Comparison of ENCODE assay signal across 24 cellular contexts in genomic region chr18:55047546-55047945, GRCh38.
A peak's percentile ranks its signal among the peaks of the same experiment; 100 is the strongest.
DNase-seq lines count a peak whose midpoint lies in the region; ATAC-seq, FAIRE-seq and TF ChIP-seq lines count a peak whose summit lies in the region.
"Had no signal": no experiment of that assay in that cellular context is flagged by ENCODE, and none has a peak within 500 bp of the region (broad histone marks: within the 10 kb centered on the region; RNA-seq: fewer than 3 reads in every experiment).

No MANE protein-coding gene starts in this region.

- TF ChIP-seq POLR2A in H54 (IDR thresholded peaks at IDR 0.05; ENCODE audit: low read depth, low read length) = no peak

- H3K9me3 Mint-ChIP-seq in endothelial cell (ENCODE audit: unreplicated experiment) = no peaks in the 10 kb centered on the region
- H3K9me3 Mint-ChIP-seq: activated CD4-positive, alpha-beta memory T cell treated with anti-CD3 and anti-CD28 coated beads, Interleukin-2, amount 10 ng/mL, durations not matched to agents 7 days and 5 days; activated naive CD4-positive, alpha-beta T cell treated with anti-CD3 and anti-CD28 coated beads, Interleukin-2, amount 50 U/mL, for 24 hours; activated T-cell treated with anti-CD3 and anti-CD28 coated beads, Interleukin-2, amount 50 U/mL, for 24 hours; dendritic cell treated with granulocyte-macrophage colony-stimulating factor and Interleukin-4, amounts not matched to agents 40 ng/mL and 50 ng/mL, for 4 days; T-helper 1 cell treated with Interleukin-12 subunit alpha and Interleukin-12 subunit beta and Interleukin-4 antibody, amounts not matched to agents 30 μg/mL and 1 μg/mL, for 36 hours; WTC11 had no signal

- H3K27ac Mint-ChIP-seq in endothelial cell (ENCODE audit: unreplicated experiment) = no peak overlapping the region
- H3K27ac Mint-ChIP-seq: activated CD4-positive, alpha-beta memory T cell treated with anti-CD3 and anti-CD28 coated beads, Interleukin-2, amount 10 ng/mL, durations not matched to agents 7 days and 5 days; activated naive CD4-positive, alpha-beta T cell treated with anti-CD3 and anti-CD28 coated beads, Interleukin-2, amount 50 U/mL, for 24 hours; activated T-cell treated with anti-CD3 and anti-CD28 coated beads, Interleukin-2, amount 50 U/mL, for 24 hours; dendritic cell treated with granulocyte-macrophage colony-stimulating factor and Interleukin-4, amounts not matched to agents 40 ng/mL and 50 ng/mL, for 4 days; immature natural killer cell; T-helper 1 cell treated with Interleukin-12 subunit alpha and Interleukin-12 subunit beta and Interleukin-4 antibody, amounts not matched to agents 30 μg/mL and 1 μg/mL, for 36 hours; WTC11 had no signal

- DNase-seq in H54 (ENCODE audit: insufficient read length, low spot score) (no peak), RPMI7951 (ENCODE audit: low read depth) (peak; percentile 21), foreskin fibroblast (peak; percentile 22 to 44), upper lobe of right lung (no peak), H7 (no peak), endothelial cell (ENCODE audit: low spot score) (no peak), NCI-H526 (lab: John Stamatoyannopoulos, UW) (no peak)
- DNase-seq: activated CD4-positive, alpha-beta memory T cell treated with anti-CD3 and anti-CD28 coated beads, Interleukin-2, amount 10 ng/mL, durations not matched to agents 7 days and 5 days; activated T-cell treated with anti-CD3 and anti-CD28 coated beads, Interleukin-2, amount 50 U/mL, for 24 hours; GOT3; immature natural killer cell; NCI-H1930; NCI-H446 treated with DMSO at 0.1 percent for 48 hours; SHP77; stimulated activated CD4-positive, alpha-beta T cell treated with anti-CD3 and anti-CD28 coated beads, Interleukin-4, amount 100 ng/mL, for 1 hour; substantia nigra had no signal

- H3K36me3 ChIP-seq in upper lobe of right lung (no peaks in the 10 kb centered on the region), H7 (replicated peaks; ENCODE audit: control insufficient read depth, insufficient read depth, low read length) (no peaks in the 10 kb centered on the region)
- H3K36me3 ChIP-seq: BLaER1 had no signal

- intact Hi-C loops in upper lobe of right lung (cut with DNase I) = no loop called here

- H3K9me3 ChIP-seq in upper lobe of right lung = no peaks in the 10 kb centered on the region
- H3K9me3 ChIP-seq: BLaER1 had no signal

- no peaks in the 10 kb centered on the region for H3K4me1 ChIP-seq in upper lobe of right lung
- H3K4me1 ChIP-seq: BLaER1, parathyroid adenoma had no signal

- FAIRE-seq in H54 (lab: Jason Lieb, UNC) = peak; percentile 6

- TF ChIP-seq CTCF in foreskin fibroblast (IDR thresholded peaks at IDR 0.05; ENCODE audit: low read depth, low read length) (no peak), upper lobe of right lung (IDR thresholded peaks at IDR 0.05) (no peak), endothelial cell (IDR thresholded peaks at IDR 0.05; ENCODE audit: unreplicated experiment) (no peak)

- no peaks in the 10 kb centered on the region for H3K27me3 Mint-ChIP-seq in endothelial cell (ENCODE audit: unreplicated experiment)
- H3K27me3 Mint-ChIP-seq: activated naive CD4-positive, alpha-beta T cell treated with anti-CD3 and anti-CD28 coated beads, Interleukin-2, amount 50 U/mL, for 24 hours; activated T-cell treated with anti-CD3 and anti-CD28 coated beads, Interleukin-2, amount 50 U/mL, for 24 hours; dendritic cell treated with granulocyte-macrophage colony-stimulating factor and Interleukin-4, amounts not matched to agents 40 ng/mL and 50 ng/mL, for 4 days had no signal

- no peaks in the 10 kb centered on the region for H3K27me3 ChIP-seq in upper lobe of right lung
- H3K27me3 ChIP-seq in H7 (ENCODE audit: control insufficient read depth, insufficient read depth, low read length) = no peaks in the 10 kb centered on the region
- H3K27me3 ChIP-seq: BLaER1 had no signal

- no peaks in the 10 kb centered on the region for H3K4me1 Mint-ChIP-seq in endothelial cell (ENCODE audit: unreplicated experiment)
- H3K4me1 Mint-ChIP-seq: activated CD4-positive, alpha-beta memory T cell treated with anti-CD3 and anti-CD28 coated beads, Interleukin-2, amount 10 ng/mL, durations not matched to agents 7 days and 5 days; activated naive CD4-positive, alpha-beta T cell treated with anti-CD3 and anti-CD28 coated beads, Interleukin-2, amount 50 U/mL, for 24 hours; immature natural killer cell; WTC11 had no signal

- no peak overlapping the region for H3K4me3 ChIP-seq in foreskin fibroblast (ENCODE audit: low read depth in 1 of 2, low read length in 2 of 2)
- H3K4me3 ChIP-seq in upper lobe of right lung = no peak overlapping the region
- H3K4me3 ChIP-seq in H7 (ENCODE audit: insufficient read depth, low read depth, low read length) = no peak overlapping the region
- H3K4me3 ChIP-seq: BLaER1, lung had no signal

- H3K36me3 Mint-ChIP-seq in endothelial cell (ENCODE audit: low read depth, unreplicated experiment) = no peaks in the 10 kb centered on the region
- H3K36me3 Mint-ChIP-seq: activated naive CD4-positive, alpha-beta T cell treated with anti-CD3 and anti-CD28 coated beads, Interleukin-2, amount 50 U/mL, for 24 hours; immature natural killer cell; WTC11 had no signal

- no peak overlapping the region for H3K27ac ChIP-seq in upper lobe of right lung
- H3K27ac ChIP-seq: BLaER1, epithelial cell of prostate, parathyroid adenoma had no signal

- peak; percentile 27 for ATAC-seq in upper lobe of right lung
- ATAC-seq: WTC11 had no signal

- H3K4me3 Mint-ChIP-seq in endothelial cell (ENCODE audit: unreplicated experiment) = no peak overlapping the region
- H3K4me3 Mint-ChIP-seq: activated CD4-positive, alpha-beta memory T cell treated with anti-CD3 and anti-CD28 coated beads, Interleukin-2, amount 10 ng/mL, durations not matched to agents 7 days and 5 days; activated naive CD4-positive, alpha-beta T cell treated with anti-CD3 and anti-CD28 coated beads, Interleukin-2, amount 50 U/mL, for 24 hours; activated T-cell treated with anti-CD3 and anti-CD28 coated beads, Interleukin-2, amount 50 U/mL, for 24 hours; dendritic cell treated with granulocyte-macrophage colony-stimulating factor and Interleukin-4, amounts not matched to agents 40 ng/mL and 50 ng/mL, for 4 days; immature natural killer cell; T-helper 1 cell treated with Interleukin-12 subunit alpha and Interleukin-12 subunit beta and Interleukin-4 antibody, amounts not matched to agents 30 μg/mL and 1 μg/mL, for 36 hours; WTC11 had no signal

Comparison
In these comparisons a context has a peak if more than half of its experiments do, and no peak if none do; other contexts are left out.
1. DNase-seq: peak in RPMI7951 (single experiment) and foreskin fibroblast (2 of 2); none in H54 (single experiment), upper lobe of right lung (single experiment), H7 (single experiment), endothelial cell (single experiment) and NCI-H526 (0 of 2).